10 cellular contexts compared by ENCODE assay signal in genomic region chr15:80061581-80061980, GRCh38. TPM values are rescaled to one million over a fixed set of nuclear protein-coding genes. Genes with fewer than 3 reads are reported as not detected.
DNase-seq lines count a peak whose midpoint lies in the region; ATAC-seq and TF ChIP-seq lines count a peak whose summit lies in the region.
"Had no signal": no experiment of that assay in that cellular context is flagged by ENCODE, and none has a peak within 500 bp of the region (broad histone marks: within the 10 kb centered on the region; RNA-seq: fewer than 3 reads in every experiment).

No MANE protein-coding gene starts in this region.

- H3K4me3 ChIP-seq in fibroblast of villous mesenchyme (ENCODE audit: low read depth, low read length), result peak overlapping the region; percentile 83

- in situ Hi-C loops in KBM-7 (cut with MboI; ENCODE audit: low pct_unique_long_range_greater_than_20kb, low sequenced_read_pairs), result no loop called here

- peak overlapping the region; percentile 86 for H3K4me3 Mint-ChIP-seq in activated CD4-positive, alpha-beta T cell treated with anti-CD3 and anti-CD28 coated beads, Interleukin-2, amount 10 ng/mL, durations not matched to agents 24 days and 14 days
- H3K4me3 Mint-ChIP-seq in stimulated activated naive B cell treated with anti-CD40 and anti-IgM and Interleukin-4, amounts not matched to agents 10 μg/mL and 1 μg/mL and 100 μg/mL, for 72 hours, result peak overlapping the region; percentile 87 to 95

- intact Hi-C loops in activated CD4-positive, alpha-beta T cell treated with anti-CD3 and anti-CD28 coated beads, Interleukin-2, amount 10 ng/mL, durations not matched to agents 24 days and 14 days (cut with micrococcal nuclease), result loop anchor here (1.0 kb wide), 1 partner anchor 11 kb away; no protein-coding TSS in a partner anchor

- no peak for DNase-seq in activated CD4-positive, alpha-beta T cell treated with anti-CD3 and anti-CD28 coated beads, Interleukin-2, amount 10 ng/mL, durations not matched to agents 24 days and 14 days
- DNase-seq in activated CD4-positive, alpha-beta T cell treated with anti-CD3 and anti-CD28 coated beads for 4 hours, result no peak
- DNase-seq in fibroblast of villous mesenchyme (ENCODE audit: low read depth) (peak; percentile 69), HK-2 (ENCODE audit: unreplicated experiment) (no peak), KBM-7 (no peak)
- no peak for DNase-seq in stimulated activated naive B cell treated with anti-CD40 and anti-IgM and Interleukin-4, amounts not matched to agents 10 μg/mL and 1 μg/mL and 100 μg/mL, for 72 hours
- DNase-seq: activated effector memory CD4-positive, alpha-beta T cell treated with Interleukin-2 at 50 U/mL for 16 hours; stimulated activated CD4-positive, alpha-beta T cell treated with anti-CD3 and anti-CD28 coated beads, Interleukin-4, amount 100 ng/mL, for 4 hours had no signal

- peak overlapping the region; percentile 53 for H3K27ac Mint-ChIP-seq in activated CD4-positive, alpha-beta T cell treated with anti-CD3 and anti-CD28 coated beads, Interleukin-2, amount 10 ng/mL, durations not matched to agents 24 days and 14 days
- H3K27ac Mint-ChIP-seq in stimulated activated naive B cell treated with anti-CD40 and anti-IgM and Interleukin-4, amounts not matched to agents 10 μg/mL and 1 μg/mL and 100 μg/mL, for 72 hours, result peak overlapping the region; percentile 52

- no peaks in the 10 kb centered on the region for H3K36me3 Mint-ChIP-seq in activated CD4-positive, alpha-beta T cell treated with anti-CD3 and anti-CD28 coated beads, Interleukin-2, amount 10 ng/mL, durations not matched to agents 24 days and 14 days (ENCODE audit: low read depth)
- peaks cover 0 to 1% of the 10 kb centered on the region in 2 donors for H3K36me3 Mint-ChIP-seq in stimulated activated naive B cell treated with anti-CD40 and anti-IgM and Interleukin-4, amounts not matched to agents 10 μg/mL and 1 μg/mL and 100 μg/mL, for 72 hours

- peak overlapping the region; percentile 93 for H3K27ac ChIP-seq in VCaP

- H3K4me1 Mint-ChIP-seq in activated CD4-positive, alpha-beta T cell treated with anti-CD3 and anti-CD28 coated beads, Interleukin-2, amount 10 ng/mL, durations not matched to agents 24 days and 14 days, result peaks cover 27% of the 10 kb centered on the region
- H3K4me1 Mint-ChIP-seq in stimulated activated naive B cell treated with anti-CD40 and anti-IgM and Interleukin-4, amounts not matched to agents 10 μg/mL and 1 μg/mL and 100 μg/mL, for 72 hours, result peaks cover 15 to 46% of the 10 kb centered on the region in 2 donors

- H3K9me3 Mint-ChIP-seq in activated CD4-positive, alpha-beta T cell treated with anti-CD3 and anti-CD28 coated beads, Interleukin-2, amount 10 ng/mL, durations not matched to agents 24 days and 14 days, result no peaks in the 10 kb centered on the region
- H3K9me3 Mint-ChIP-seq in stimulated activated naive B cell treated with anti-CD40 and anti-IgM and Interleukin-4, amounts not matched to agents 10 μg/mL and 1 μg/mL and 100 μg/mL, for 72 hours, result no peaks in the 10 kb centered on the region

- no peak for ATAC-seq in stimulated activated naive B cell treated with anti-CD40 and anti-IgM and Interleukin-4, amounts not matched to agents 10 μg/mL and 1 μg/mL and 100 μg/mL, for 72 hours (replicated peaks)
- ATAC-seq in GM21576 (IDR thresholded peaks at IDR 0.05; ENCODE audit: unreplicated experiment), result no peak

- TF ChIP-seq CTCF in VCaP (conservative IDR thresholded peaks at IDR 0.05) (no peak), fibroblast of villous mesenchyme (IDR thresholded peaks at IDR 0.05; ENCODE audit: insufficient read depth, low read depth, low read length) (no peak)

- H3K27me3 Mint-ChIP-seq in activated CD4-positive, alpha-beta T cell treated with anti-CD3 and anti-CD28 coated beads, Interleukin-2, amount 10 ng/mL, durations not matched to agents 24 days and 14 days, result no peaks in the 10 kb centered on the region
- no peaks in the 10 kb centered on the region for H3K27me3 Mint-ChIP-seq in stimulated activated naive B cell treated with anti-CD40 and anti-IgM and Interleukin-4, amounts not matched to agents 10 μg/mL and 1 μg/mL and 100 μg/mL, for 72 hours

RNA-seq across cellular contexts. Expression of gene ZFAND6, which starts 2.1 kb away (rescaled TPM):
- total RNA-seq in activated CD4-positive, alpha-beta T cell treated with anti-CD3 and anti-CD28 coated beads, Interleukin-2, amount 10 ng/mL, durations not matched to agents 24 days and 14 days, result 40.4 and 43.5 TPM in 2 replicates
- 78.6 and 123 TPM in 2 replicates for total RNA-seq in fibroblast of villous mesenchyme
